In genomic region chr13:25561842-25562241, GRCh38 we compare ENCODE assay signal across 29 cellular contexts.
"Had no signal": no experiment of that assay in that cellular context is flagged by ENCODE, and none has a peak within 500 bp of the region (broad histone marks: within the 10 kb centered on the region; RNA-seq: fewer than 3 reads in every experiment).

No MANE protein-coding gene starts in this region.

- H2AFZ ChIP-seq: parathyroid adenoma had no signal

- H3K9ac ChIP-seq: parathyroid adenoma had no signal

- H3K79me2 ChIP-seq: parathyroid adenoma had no signal

- DNase-seq: naive thymus-derived CD8-positive, alpha-beta T cell; nephron progenitor cell; occipital lobe; ovary; posterior cingulate gyrus; psoas muscle; right cardiac atrium; right lobe of liver; sigmoid colon; small intestine; stimulated activated CD4-positive, alpha-beta T cell treated with anti-CD3 and anti-CD28 coated beads, Interleukin-15, amount 100 ng/mL, for 24 hours; stimulated activated CD4-positive, alpha-beta T cell treated with anti-CD3 and anti-CD28 coated beads, Interleukin-2, amount 100 ng/mL, for 24 hours; stimulated activated CD4-positive, alpha-beta T cell treated with anti-CD3 and anti-CD28 coated beads, Interleukin-2, amount 100 ng/mL, for 48 hours; stimulated activated CD4-positive, alpha-beta T cell treated with anti-CD3 and anti-CD28 coated beads, Interleukin-4, amount 100 ng/mL, for 4 hours; stimulated activated CD8-positive, alpha-beta memory T cell treated with anti-CD3 and anti-CD28 coated beads, Interleukin-4, amount 100 ng/mL, for 48 hours; stimulated activated naive CD4-positive, alpha-beta T cell; stomach; thyroid gland; trophoblast cell; upper lobe of left lung had no signal

- H3K27ac Mint-ChIP-seq: natural killer cell treated with Interleukin-12 subunit alpha and Interleukin-12 subunit beta and Interleukin-15 and Interleukin-18, amount 100 ng/mL, for 72 hours; nephron progenitor cell; progenitor cell of endocrine pancreas; stimulated activated memory B cell treated with anti-CD40 and anti-IgM and Interleukin-4, amounts not matched to agents 10 μg/mL and 1 μg/mL and 100 μg/mL, for 72 hours; stimulated activated naive CD8-positive, alpha-beta T cell treated with anti-CD3 and anti-CD28 coated beads, Interleukin-15, Interleukin-2, amounts not matched to agents 100 ng/mL and 50 ng/mL, for 24 hours had no signal

- H3K4me1 Mint-ChIP-seq: naive thymus-derived CD8-positive, alpha-beta T cell; nephron progenitor cell; neural crest cell; stimulated activated memory B cell treated with anti-CD40 and anti-IgM and Interleukin-4, amounts not matched to agents 10 μg/mL and 1 μg/mL and 100 μg/mL, for 72 hours had no signal

- H3K27me3 Mint-ChIP-seq: progenitor cell of endocrine pancreas; stimulated activated memory B cell treated with anti-CD40 and anti-IgM and Interleukin-4, amounts not matched to agents 10 μg/mL and 1 μg/mL and 100 μg/mL, for 72 hours had no signal

- H3K9me3 Mint-ChIP-seq: natural killer cell treated with Interleukin-12 subunit alpha and Interleukin-12 subunit beta and Interleukin-15 and Interleukin-18, amount 100 ng/mL, for 72 hours; stimulated activated memory B cell treated with anti-CD40 and anti-IgM and Interleukin-4, amounts not matched to agents 10 μg/mL and 1 μg/mL and 100 μg/mL, for 72 hours; stimulated activated naive CD8-positive, alpha-beta T cell treated with anti-CD3 and anti-CD28 coated beads, Interleukin-15, Interleukin-2, amounts not matched to agents 100 ng/mL and 50 ng/mL, for 24 hours had no signal

- ATAC-seq: naive thymus-derived CD8-positive, alpha-beta T cell; natural killer cell treated with Interleukin-12 subunit alpha and Interleukin-12 subunit beta and Interleukin-15 and Interleukin-18, amount 100 ng/mL, for 72 hours; psoas muscle; right cardiac atrium; right lobe of liver; stimulated activated memory B cell treated with anti-CD40 and anti-IgM and Interleukin-4, amounts not matched to agents 10 μg/mL and 1 μg/mL and 100 μg/mL, for 72 hours had no signal

- H3K36me3 ChIP-seq: ovary, right lobe of liver, sigmoid colon, stomach, thoracic aorta, thyroid gland, tibial nerve, upper lobe of left lung, vagina had no signal

- H3K9me3 ChIP-seq: ovary, psoas muscle, right lobe of liver, sigmoid colon, stomach, thoracic aorta, thyroid gland, tibial nerve, upper lobe of left lung, vagina had no signal

- H3K4me3 Mint-ChIP-seq: naive thymus-derived CD8-positive, alpha-beta T cell; natural killer cell treated with Interleukin-12 subunit alpha and Interleukin-12 subunit beta and Interleukin-15 and Interleukin-18, amount 100 ng/mL, for 72 hours; nephron progenitor cell; neural crest cell; stimulated activated memory B cell treated with anti-CD40 and anti-IgM and Interleukin-4, amounts not matched to agents 10 μg/mL and 1 μg/mL and 100 μg/mL, for 72 hours; stimulated activated naive CD8-positive, alpha-beta T cell treated with anti-CD3 and anti-CD28 coated beads, Interleukin-15, Interleukin-2, amounts not matched to agents 100 ng/mL and 50 ng/mL, for 24 hours had no signal

- H3K27ac ChIP-seq: ovary, parathyroid adenoma, psoas muscle, right lobe of liver, sigmoid colon, stomach, thoracic aorta, thyroid gland, tibial nerve, upper lobe of left lung, vagina had no signal

- H3K27me3 ChIP-seq: ovary, right lobe of liver, sigmoid colon, stomach, thyroid gland, tibial nerve, upper lobe of left lung, vagina had no signal

- H3K4me1 ChIP-seq: parathyroid adenoma, psoas muscle, right lobe of liver, sigmoid colon, stomach, thyroid gland, tibial nerve, upper lobe of left lung, vagina had no signal

- H3K4me3 ChIP-seq: ovary, psoas muscle, right lobe of liver, sigmoid colon, stomach, thoracic aorta, thyroid gland, tibial nerve, upper lobe of left lung, vagina had no signal

- H3K36me3 Mint-ChIP-seq: naive thymus-derived CD8-positive, alpha-beta T cell; natural killer cell treated with Interleukin-12 subunit alpha and Interleukin-12 subunit beta and Interleukin-15 and Interleukin-18, amount 100 ng/mL, for 72 hours; stimulated activated memory B cell treated with anti-CD40 and anti-IgM and Interleukin-4, amounts not matched to agents 10 μg/mL and 1 μg/mL and 100 μg/mL, for 72 hours had no signal
